ENCODE assay signal across 17 cellular contexts in genomic region chr5:35046754-35047153, GRCh38. TPM values are rescaled to one million over a fixed set of nuclear protein-coding genes. Genes with fewer than 3 reads are reported as not detected.
DNase-seq lines count a peak whose midpoint lies in the region; ATAC-seq, FAIRE-seq and TF ChIP-seq lines count a peak whose summit lies in the region.
"Had no signal": no experiment of that assay in that cellular context is flagged by ENCODE, and none has a peak within 500 bp of the region (broad histone marks: within the 10 kb centered on the region; RNA-seq: fewer than 3 reads in every experiment).

No MANE protein-coding gene starts in this region.

- no peaks in the 10 kb centered on the region for H3K27me3 ChIP-seq in adrenal gland
- H3K27me3 ChIP-seq: cardiac muscle cell had no signal

- no peak for ATAC-seq in GM18861 (IDR thresholded peaks at IDR 0.05; ENCODE audit: unreplicated experiment)
- ATAC-seq: esophagus mucosa had no signal

- intact Hi-C loops in kidney (cut with DNase I) = no loop called here
- intact Hi-C loops in adrenal gland (cut with DNase I) = no loop called here

- in situ Hi-C loops in astrocyte of the cerebellum (cut with HindIII; ENCODE audit: low sequenced_read_pairs) = no loop called here

- H3K4me1 ChIP-seq in kidney (ENCODE audit: control insufficient read depth in 1 of 2, insufficient read depth in 1 of 2, low read depth in 1 of 2, low read length in 2 of 2) = peaks cover 2 to 4% of the 10 kb centered on the region in 2 donors
- no peaks in the 10 kb centered on the region for H3K4me1 ChIP-seq in adrenal gland (replicated peaks in 1 of 2)

- peak overlapping the region in 1 of 2 donors; percentile 43 for H3K9ac ChIP-seq in kidney (ENCODE audit: low read length in 2 of 2)

- 89 to 92% (median 90%) methylated on average over 4 of the region's 4 CpGs for WGBS in adrenal gland, 4 donors

- H3K27ac ChIP-seq in kidney (ENCODE audit: low read depth in 2 of 2, low read length in 2 of 2) (peak overlapping the region; percentile 81 to 85), adrenal gland (no peak overlapping the region)
- H3K27ac ChIP-seq: cardiac muscle cell, HL-60 had no signal

- no peak overlapping the region for H3K4me3 ChIP-seq in astrocyte of the cerebellum (ENCODE audit: low read depth, low read length)
- peak overlapping the region; percentile 61 to 79 for H3K4me3 ChIP-seq in kidney (ENCODE audit: low read length in 2 of 2)
- H3K4me3 ChIP-seq in adrenal gland = no peak overlapping the region
- H3K4me3 ChIP-seq: cardiac muscle cell had no signal

- no peak for TF ChIP-seq POLR2A in adrenal gland (IDR thresholded peaks at IDR 0.05)

- no peak for FAIRE-seq in kidney (lab: Jason Lieb, UNC)

- DNase-seq in AG08396 (ENCODE audit: low spot score) = peak; percentile 69
- peak; percentile 35 for DNase-seq in HPDE6-E6E7 (ENCODE audit: extremely low spot score)
- DNase-seq in astrocyte of the cerebellum (ENCODE audit: low read depth) = peak; percentile 29
- DNase-seq in kidney = no peak
- no peak for DNase-seq in adrenal gland
- no peak for DNase-seq in OCI-M2 (lab: John Stamatoyannopoulos, UW; ENCODE audit: unreplicated experiment)
- no peak for DNase-seq in activated gamma-delta T cell (lab: John Stamatoyannopoulos, UW)
- DNase-seq: activated CD8-positive, alpha-beta memory T cell treated with anti-CD3 and anti-CD28 coated beads, Interleukin-2, amount 50 U/mL, for 48 hours; immature natural killer cell; NCI-H446 treated with DMSO at 0.1 percent for 48 hours; stimulated activated CD4-positive, alpha-beta T cell treated with anti-CD3 and anti-CD28 coated beads, Interleukin-4, amount 100 ng/mL, for 24 hours; stimulated activated naive CD4-positive, alpha-beta T cell treated with Interleukin-2 at 50 U/mL for 16 hours had no signal

- H3K36me3 ChIP-seq in kidney (ENCODE audit: control insufficient read depth in 1 of 2, insufficient read depth in 2 of 2, low read length in 2 of 2) (no peaks in the 10 kb centered on the region), adrenal gland (replicated peaks in 1 of 2) (no peaks in the 10 kb centered on the region)
- H3K36me3 ChIP-seq: cardiac muscle cell had no signal

- H3K9me3 ChIP-seq in kidney (ENCODE audit: control insufficient read depth in 1 of 2, low read length in 2 of 2) (no peaks in the 10 kb centered on the region), adrenal gland (replicated peaks in 1 of 3) (no peaks in the 10 kb centered on the region)

- TF ChIP-seq CTCF in astrocyte of the cerebellum (IDR thresholded peaks at IDR 0.05; ENCODE audit: low read depth, low read length, missing control alignments) (no peak), kidney (IDR thresholded peaks at IDR 0.05; ENCODE audit: borderline replicate concordance, extremely low read depth, insufficient read depth) (no peak), adrenal gland (IDR thresholded peaks at IDR 0.05) (no peak)

RNA-seq across cellular contexts. Expression of gene AGXT2, which starts 1.0 kb away (rescaled TPM):
- total RNA-seq in kidney (8.0 TPM), adrenal gland (not detected)
- polyA plus RNA-seq in kidney (ENCODE audit: insufficient read depth, low read depth, low replicate concordance) (215 TPM), adrenal gland (under 1 TPM in 1 of 3 donors, not detected in 2; 0.11 TPM)
- total RNA-seq: cardiac muscle cell, esophagus mucosa, progenitor cell of endocrine pancreas had no signal
- polyA plus RNA-seq: cardiac muscle cell, immature natural killer cell had no signal

Comparison
In these comparisons a context has a peak if more than half of its experiments do, and no peak if none do; other contexts are left out.
1. DNase-seq: peak in AG08396 (single experiment), HPDE6-E6E7 (single experiment) and astrocyte of the cerebellum (single experiment); none in kidney (single experiment), adrenal gland (0 of 7), OCI-M2 (single experiment) and activated gamma-delta T cell (single experiment).
2. H3K4me3 ChIP-seq: peak in kidney (2 of 2); none in astrocyte of the cerebellum (single experiment) and adrenal gland (0 of 4).
3. H3K27ac ChIP-seq: peak in kidney (2 of 2); none in adrenal gland (0 of 5).